In the genomic region with DNA sequence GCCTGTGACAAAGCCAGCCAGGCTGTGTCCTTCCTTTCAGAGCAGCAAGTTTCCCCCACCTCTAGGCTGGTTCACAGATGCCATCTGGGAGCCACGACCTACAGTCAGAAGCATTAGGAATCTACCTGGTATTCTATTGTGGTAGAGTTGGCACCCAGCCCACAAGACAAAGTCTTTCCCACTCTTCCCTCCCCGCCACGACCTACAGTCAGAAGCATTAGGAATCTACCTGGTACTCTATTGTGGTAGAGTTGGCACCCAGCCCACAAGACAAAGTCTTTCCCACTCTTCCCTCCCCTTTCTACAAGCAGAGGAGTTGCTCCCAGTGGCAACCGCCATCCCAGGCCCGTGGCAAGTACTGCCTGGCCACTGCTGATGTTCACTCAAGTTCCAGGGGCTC, we compare ENCODE assay signal across 20 cellular contexts.
DNase-seq lines count a peak whose midpoint lies in the region; FAIRE-seq and TF ChIP-seq lines count a peak whose summit lies in the region.
"Had no signal": no experiment of that assay in that cellular context is flagged by ENCODE, and none has a peak within 500 bp of the region (broad histone marks: within the 10 kb centered on the region; RNA-seq: fewer than 3 reads in every experiment).

No MANE protein-coding gene starts in this region.

- peak; percentile 30 for DNase-seq in NCI-H2171 treated with DMSO at 0.1 percent for 48 hours (lab: John Stamatoyannopoulos, UW)
- DNase-seq in NCI-H2171 (lab: John Stamatoyannopoulos, UW): no peak
- DNase-seq in astrocyte (ENCODE audit: low read depth): no peak
- no peak for DNase-seq in mesenchymal stem cell
- no peak for DNase-seq in kidney
- no peak for DNase-seq in GM19239 (ENCODE audit: insufficient read length, low spot score)
- DNase-seq in CD1c-positive myeloid dendritic cell (ENCODE audit: extremely low spot score): no peak
- no peak for DNase-seq in tibial artery
- DNase-seq: GF-D8, Karpas-422, MV-4-11, NCI-H1417 treated with DMSO at 0.1 percent for 48 hours, NCI-H2029 treated with DMSO at 0.1 percent for 48 hours, NCI-H226, NCI-H526, Right ventricle myocardium superior, SK-N-SH had no signal

- peaks cover 10% of the 10 kb centered on the region for H3K4me1 ChIP-seq in astrocyte (ENCODE audit: insufficient read depth, low read length)
- H3K4me1 ChIP-seq in mesenchymal stem cell (ENCODE audit: control insufficient read depth, insufficient read depth, low read depth, low read length): peaks cover 6% of the 10 kb centered on the region
- H3K4me1 ChIP-seq in kidney (ENCODE audit: control insufficient read depth in 1 of 2, insufficient read depth in 1 of 2, low read depth in 1 of 2, low read length in 2 of 2): no peaks in the 10 kb centered on the region
- H3K4me1 ChIP-seq in tibial artery: peaks cover 0 to 5% (median 0%) of the 10 kb centered on the region in 4 donors
- H3K4me1 ChIP-seq: BLaER1 had no signal

- H3K9me3 Mint-ChIP-seq in astrocyte (ENCODE audit: unreplicated experiment): no peaks in the 10 kb centered on the region

- peaks cover 29% of the 10 kb centered on the region for H3K4me1 Mint-ChIP-seq in astrocyte (ENCODE audit: low read depth, unreplicated experiment)

- H3K4me2 ChIP-seq in astrocyte (ENCODE audit: low read length): no peak overlapping the region
- H3K4me2 ChIP-seq in mesenchymal stem cell (ENCODE audit: low read length, poor library complexity, severe bottlenecking): no peak overlapping the region
- H3K4me2 ChIP-seq: BLaER1, SK-N-SH had no signal

- no peak overlapping the region for H2BK5ac ChIP-seq in mesenchymal stem cell (ENCODE audit: low read depth, low read length, poor library complexity, severe bottlenecking)

- H2AFZ ChIP-seq in astrocyte (ENCODE audit: low read depth, low read length): no peak overlapping the region
- no peak overlapping the region for H2AFZ ChIP-seq in mesenchymal stem cell (ENCODE audit: low read depth, low read length)

- H3K27me3 Mint-ChIP-seq in astrocyte (ENCODE audit: low read depth, unreplicated experiment): no peaks in the 10 kb centered on the region

- no peak overlapping the region for H3K4me3 Mint-ChIP-seq in astrocyte (ENCODE audit: unreplicated experiment)

- intact Hi-C loops in kidney (cut with DNase I) (no loop called here), tibial artery (cut with DNase I; ENCODE audit: low total_unique reads) (no loop called here)

- H3K9ac ChIP-seq in astrocyte (ENCODE audit: low read length) (no peak overlapping the region), mesenchymal stem cell (ENCODE audit: low read length) (no peak overlapping the region), kidney (ENCODE audit: low read length in 2 of 2) (no peak overlapping the region)
- H3K9ac ChIP-seq: BLaER1, SK-N-SH had no signal

- H4K91ac ChIP-seq in mesenchymal stem cell (ENCODE audit: low read length): no peak overlapping the region

- no peak overlapping the region for H3K4ac ChIP-seq in mesenchymal stem cell (ENCODE audit: low read depth in 1 of 2, low read length in 2 of 2)

- H3K36me3 Mint-ChIP-seq in astrocyte (ENCODE audit: low read depth, unreplicated experiment): no peaks in the 10 kb centered on the region

- no peaks in the 10 kb centered on the region for H3K27me3 ChIP-seq in astrocyte (ENCODE audit: insufficient read depth, low read length)
- no peaks in the 10 kb centered on the region for H3K27me3 ChIP-seq in mesenchymal stem cell (ENCODE audit: control insufficient read depth in 1 of 2, insufficient read depth in 1 of 2, low read length in 2 of 2)
- H3K27me3 ChIP-seq in tibial artery: no peaks in the 10 kb centered on the region
- H3K27me3 ChIP-seq: BLaER1 had no signal

- H3K18ac ChIP-seq in mesenchymal stem cell (ENCODE audit: low read depth in 1 of 2, low read length in 2 of 2): no peak overlapping the region

- H3K27ac Mint-ChIP-seq in astrocyte (ENCODE audit: unreplicated experiment): peak overlapping the region; percentile 81

- no peak overlapping the region for H2BK12ac ChIP-seq in mesenchymal stem cell (ENCODE audit: low read length in 2 of 2)

- H3K4me3 ChIP-seq in astrocyte (ENCODE audit: insufficient read depth, low read depth, low read length) (no peak overlapping the region), mesenchymal stem cell (ENCODE audit: insufficient read depth in 1 of 2, low read depth in 1 of 2, low read length in 2 of 2) (no peak overlapping the region), kidney (ENCODE audit: low read length in 2 of 2) (no peak overlapping the region), tibial artery (no peak overlapping the region)
- H3K4me3 ChIP-seq: BLaER1 had no signal

- H3K79me1 ChIP-seq in mesenchymal stem cell (replicated peaks; ENCODE audit: low read length, poor library complexity, severe bottlenecking): no peaks in the 10 kb centered on the region

- H3K79me2 ChIP-seq in astrocyte (ENCODE audit: insufficient read depth, low read length): no peaks in the 10 kb centered on the region

- H4K20me1 ChIP-seq in astrocyte (ENCODE audit: insufficient read depth, low read length): no peaks in the 10 kb centered on the region
- H4K20me1 ChIP-seq: BLaER1 had no signal

- peak overlapping the region; percentile 93 for H2AK5ac ChIP-seq in mesenchymal stem cell (ENCODE audit: low read length, severe bottlenecking)

- no peak overlapping the region for H2BK15ac ChIP-seq in mesenchymal stem cell (ENCODE audit: low read depth, poor library complexity, severe bottlenecking)

- FAIRE-seq in astrocyte (lab: Jason Lieb, UNC) (no peak), kidney (lab: Jason Lieb, UNC) (no peak), GM19239 (lab: Jason Lieb, UNC) (no peak)
- FAIRE-seq: H1 had no signal

- no peaks in the 10 kb centered on the region for H3K9me3 ChIP-seq in astrocyte (ENCODE audit: insufficient read depth, low read depth, low read length)
- H3K9me3 ChIP-seq in mesenchymal stem cell (ENCODE audit: control insufficient read depth, low read length): no peaks in the 10 kb centered on the region
- no peaks in the 10 kb centered on the region for H3K9me3 ChIP-seq in kidney (ENCODE audit: control insufficient read depth in 1 of 2, low read length in 2 of 2)
- no peaks in the 10 kb centered on the region for H3K9me3 ChIP-seq in tibial artery
- H3K9me3 ChIP-seq: BLaER1, SK-N-SH had no signal

- H3K27ac ChIP-seq in astrocyte (ENCODE audit: low read depth, low read length) (no peak overlapping the region), mesenchymal stem cell (ENCODE audit: low read length, poor library complexity, severe bottlenecking) (no peak overlapping the region), kidney (ENCODE audit: low read depth in 2 of 2, low read length in 2 of 2) (no peak overlapping the region), tibial artery (no peak overlapping the region)
- H3K27ac ChIP-seq: 22Rv1, BLaER1 had no signal

- H4K8ac ChIP-seq in mesenchymal stem cell (ENCODE audit: low read length): no peak overlapping the region

- H3K36me3 ChIP-seq in astrocyte (ENCODE audit: insufficient read depth, low read length) (no peaks in the 10 kb centered on the region), mesenchymal stem cell (ENCODE audit: control insufficient read depth in 1 of 2, insufficient read depth in 2 of 2, low read depth in 1 of 2, low read length in 2 of 2) (peaks cover 0 to 3% of the 10 kb centered on the region in 2 experiments), kidney (ENCODE audit: control insufficient read depth in 1 of 2, insufficient read depth in 2 of 2, low read length in 2 of 2) (no peaks in the 10 kb centered on the region), tibial artery (no peaks in the 10 kb centered on the region)
- H3K36me3 ChIP-seq: BLaER1 had no signal

- H3K14ac ChIP-seq in mesenchymal stem cell (ENCODE audit: low read length in 2 of 2): no peak overlapping the region

- WGBS in mesenchymal stem cell: 89% methylated on average over 5 of the region's 5 CpGs

- TF ChIP-seq CTCF in astrocyte (IDR thresholded peaks at IDR 0.05; ENCODE audit: insufficient read depth, low read depth, low read length) (no peak), kidney (IDR thresholded peaks at IDR 0.05; ENCODE audit: borderline replicate concordance, extremely low read depth, insufficient read depth) (no peak), tibial artery (IDR thresholded peaks at IDR 0.05) (no peak)

- H2BK120ac ChIP-seq in mesenchymal stem cell (ENCODE audit: low read depth, low read length): no peak overlapping the region

- H3K23ac ChIP-seq in mesenchymal stem cell (ENCODE audit: low read length in 2 of 2): no peak overlapping the region
